In the genomic region with DNA sequence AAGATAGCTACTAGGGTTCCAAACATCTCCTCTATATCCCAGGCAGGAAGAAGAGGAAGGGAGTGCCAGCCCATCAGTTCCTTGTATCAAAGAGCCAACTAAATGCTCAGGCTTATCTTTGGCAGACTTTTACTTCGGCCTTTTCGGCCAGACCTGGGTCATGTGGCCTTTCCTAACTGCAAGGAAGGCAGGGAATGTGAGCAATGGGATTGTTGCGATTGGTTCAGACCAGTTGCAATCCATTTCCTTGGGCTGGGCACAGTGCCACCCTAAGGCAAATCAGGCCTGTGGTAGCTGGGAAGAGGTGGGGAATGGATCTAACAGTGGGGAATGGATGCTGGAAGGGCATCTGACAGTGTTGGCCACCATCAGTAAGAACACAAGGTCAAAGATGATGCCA, we compare ENCODE assay signal across 26 cellular contexts.
A peak's percentile ranks its signal among the peaks of the same experiment; 100 is the strongest.
DNase-seq lines count a peak whose midpoint lies in the region; ATAC-seq and TF ChIP-seq lines count a peak whose summit lies in the region.
"Had no signal": no experiment of that assay in that cellular context is flagged by ENCODE, and none has a peak within 500 bp of the region (broad histone marks: within the 10 kb centered on the region; RNA-seq: fewer than 3 reads in every experiment).

No MANE protein-coding gene starts in this region.

- H3K36me3 Mint-ChIP-seq in neural progenitor cell (no peaks in the 10 kb centered on the region), immature natural killer cell (no peaks in the 10 kb centered on the region)
- H3K36me3 Mint-ChIP-seq: CD14-positive monocyte; CD4-positive, alpha-beta memory T cell; CD4-positive, CD25-positive, alpha-beta regulatory T cell; CD8-positive, alpha-beta memory T cell had no signal

- H3K9me3 Mint-ChIP-seq in neural progenitor cell (peaks cover 6% of the 10 kb centered on the region), immature natural killer cell (no peaks in the 10 kb centered on the region)
- H3K9me3 Mint-ChIP-seq: CD8-positive, alpha-beta memory T cell had no signal

- no peaks in the 10 kb centered on the region for H3K27me3 ChIP-seq in neural progenitor cell
- H3K27me3 ChIP-seq in vagina = no peaks in the 10 kb centered on the region
- H3K27me3 ChIP-seq: BE2C, BLaER1 had no signal

- TF ChIP-seq POLR2A in vagina (IDR thresholded peaks at IDR 0.05) = no peak

- TF ChIP-seq CTCF in neural progenitor cell (IDR thresholded peaks at IDR 0.05) (no peak), vagina (IDR thresholded peaks at IDR 0.05) (no peak)

- intact Hi-C loops in vagina (cut with DNase I) = no loop called here

- H3K4me1 Mint-ChIP-seq in neural progenitor cell (peaks cover 20% of the 10 kb centered on the region), immature natural killer cell (no peaks in the 10 kb centered on the region)
- H3K4me1 Mint-ChIP-seq: CD14-positive monocyte; CD4-positive, alpha-beta memory T cell; CD4-positive, CD25-positive, alpha-beta regulatory T cell; CD8-positive, alpha-beta memory T cell had no signal

- DNase-seq in DMS 273 (lab: John Stamatoyannopoulos, UW; ENCODE audit: unreplicated experiment) (peak; percentile 20), DMS 273 treated with DMSO at 0.1 percent for 48 hours (lab: John Stamatoyannopoulos, UW) (no peak), islet precursor cell (peak; percentile 12), neural progenitor cell (ENCODE audit: low spot score) (no peak), vagina (ENCODE audit: extremely low spot score in 2 of 2) (peak; percentile 70 to 77), immature natural killer cell (no peak), Kasumi-1 (lab: John Stamatoyannopoulos, UW) (no peak)
- DNase-seq: AML-193; BE2C; C1 segment of cervical spinal cord; CD4-positive, alpha-beta memory T cell; CD4-positive, CD25-positive, alpha-beta regulatory T cell; CD8-positive, alpha-beta memory T cell; COR-L47; DMS153; DMS53; DMS79; DND-41; EL; GDM1 had no signal

- H3K79me2 ChIP-seq in neural progenitor cell (ENCODE audit: low read depth) = no peaks in the 10 kb centered on the region

- H3K4me1 ChIP-seq in neural progenitor cell = peaks cover 10% of the 10 kb centered on the region
- H3K4me1 ChIP-seq in vagina = no peaks in the 10 kb centered on the region
- H3K4me1 ChIP-seq: A549, BE2C, BLaER1 had no signal

- H3K4me3 ChIP-seq in neural progenitor cell (no peak overlapping the region), vagina (no peak overlapping the region)
- H3K4me3 ChIP-seq: A549, BLaER1, GM12878 had no signal

- H3K27ac ChIP-seq in neural progenitor cell = no peak overlapping the region
- H3K27ac ChIP-seq in vagina = no peak overlapping the region
- H3K27ac ChIP-seq: 22Rv1, A549, BLaER1 had no signal

- H3K9ac ChIP-seq in neural progenitor cell = no peak overlapping the region
- H3K9ac ChIP-seq: BLaER1 had no signal

- H3K27me3 Mint-ChIP-seq in neural progenitor cell (ENCODE audit: insufficient read depth, low read depth) (peaks cover 11% of the 10 kb centered on the region), immature natural killer cell (ENCODE audit: low read depth in 3 of 3) (peaks cover 2 to 5% (median 5%) of the 10 kb centered on the region in 3 donors)
- H3K27me3 Mint-ChIP-seq: CD4-positive, CD25-positive, alpha-beta regulatory T cell had no signal

- no peaks in the 10 kb centered on the region for H3K36me3 ChIP-seq in neural progenitor cell
- no peaks in the 10 kb centered on the region for H3K36me3 ChIP-seq in vagina
- H3K36me3 ChIP-seq: BE2C, BLaER1 had no signal

- peak overlapping the region; percentile 30 for H3K27ac Mint-ChIP-seq in neural progenitor cell
- no peak overlapping the region for H3K27ac Mint-ChIP-seq in immature natural killer cell
- H3K27ac Mint-ChIP-seq: CD14-positive monocyte; CD4-positive, alpha-beta memory T cell; CD4-positive, CD25-positive, alpha-beta regulatory T cell; CD8-positive, alpha-beta memory T cell had no signal

- H3K9me3 ChIP-seq in neural progenitor cell (ENCODE audit: low read depth) = no peaks in the 10 kb centered on the region
- H3K9me3 ChIP-seq in vagina = no peaks in the 10 kb centered on the region
- H3K9me3 ChIP-seq: A549, BE2C had no signal

- H3K4me2 ChIP-seq in neural progenitor cell = no peak overlapping the region
- H3K4me2 ChIP-seq: A549, BLaER1 had no signal

- H4K20me1 ChIP-seq in neural progenitor cell (ENCODE audit: low read depth) = no peaks in the 10 kb centered on the region
- H4K20me1 ChIP-seq: BLaER1 had no signal

- H3F3A ChIP-seq in neural progenitor cell (ENCODE audit: low read depth) = no peaks in the 10 kb centered on the region

- H3K4me3 Mint-ChIP-seq in neural progenitor cell (no peak overlapping the region), immature natural killer cell (no peak overlapping the region)
- H3K4me3 Mint-ChIP-seq: CD14-positive monocyte; CD4-positive, alpha-beta memory T cell; CD4-positive, CD25-positive, alpha-beta regulatory T cell; CD8-positive, alpha-beta memory T cell had no signal

- ATAC-seq in GM21825 (IDR thresholded peaks at IDR 0.05; ENCODE audit: unreplicated experiment) = no peak
- ATAC-seq: A549, GM12878 had no signal

- no peak overlapping the region for H2AFZ ChIP-seq in neural progenitor cell (replicated peaks)

Comparison
In these comparisons a context has a peak if more than half of its experiments do, and no peak if none do; other contexts are left out.
1. DNase-seq: peak in DMS 273 (single experiment), islet precursor cell (single experiment) and vagina (2 of 2); none in DMS 273 treated with DMSO at 0.1 percent for 48 hours (single experiment), neural progenitor cell (single experiment), immature natural killer cell (0 of 3) and Kasumi-1 (0 of 2).